ENCODE assay signal across 1 cellular context in the genomic region with DNA sequence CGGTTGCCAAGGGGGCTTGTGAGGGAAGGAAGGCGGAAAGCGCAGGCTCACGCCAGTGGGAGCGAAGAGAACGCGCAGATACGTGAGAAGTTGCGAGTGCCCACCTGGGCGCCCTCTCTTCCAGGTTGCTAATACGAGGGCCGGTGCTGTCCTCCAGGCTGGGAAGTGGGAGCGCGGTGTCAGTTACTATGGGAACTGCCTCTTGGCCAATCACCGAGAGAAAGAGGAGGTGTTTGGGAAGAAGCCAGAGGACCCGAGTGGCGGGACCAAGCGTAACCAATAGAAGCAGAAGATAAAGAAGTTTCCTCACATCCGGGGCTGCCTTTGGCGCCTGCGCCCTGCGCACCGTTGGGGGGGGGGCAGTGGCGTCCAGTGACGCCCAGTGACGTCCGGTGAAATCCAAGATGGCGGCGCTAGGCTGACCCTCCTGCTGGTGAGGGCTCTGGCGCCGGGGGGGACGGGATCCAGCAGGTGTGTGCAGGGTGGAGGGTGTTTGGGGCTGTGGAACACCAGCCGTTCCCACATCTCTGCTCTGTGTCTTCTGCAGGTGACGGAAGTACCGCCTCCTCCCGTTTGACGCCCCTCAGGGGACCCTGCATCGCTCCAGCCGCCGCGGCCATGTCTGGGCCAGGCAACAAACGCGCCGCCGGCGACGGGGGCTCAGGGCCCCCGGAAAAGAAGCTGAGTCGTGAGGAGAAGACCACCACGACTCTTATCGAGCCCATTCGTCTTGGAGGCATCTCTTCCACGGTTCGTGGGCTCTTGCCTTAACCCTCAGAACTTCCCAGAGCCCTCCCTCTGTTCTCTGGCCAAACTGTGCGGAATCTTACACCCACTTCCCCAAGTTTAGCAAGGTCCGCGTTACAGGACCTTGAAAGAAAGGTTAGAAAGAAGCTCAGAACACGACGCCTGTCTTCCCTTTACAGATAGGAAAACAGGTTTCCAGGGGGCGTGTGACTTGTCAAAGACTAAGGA.
TF ChIP-seq lines count a peak whose summit lies in the region.

Gene CFAP119, minus strand, starts transcription at position 135 of the 975 bp plus-strand sequence. CDS start 314 bp downstream, outside the sequence.
Gene RNF40, plus strand, starts transcription at position 395 of the 975 bp plus-strand sequence. Its CDS starts 224 bp downstream, at position 619.

TF ChIP-seq in HepG2, 621 proteins besides CTCF, POLR2A, EP300 and RAD21 (continued from another document and continues in another):
- TF ChIP-seq ZBTB40 (IDR thresholded peaks at IDR 0.05) (no peak), ZBTB40 (CRISPR knock-in tag; IDR thresholded peaks at IDR 0.05) (peak; percentile 62), ZNF746 (CRISPR knock-in tag; IDR thresholded peaks at IDR 0.05) (peak; percentile 75; the same call in 1 of the 2 replicates), ZNF790 (CRISPR knock-in tag; IDR thresholded peaks at IDR 0.05; ENCODE audit: borderline replicate concordance) (no peak), TSC22D2 (CRISPR knock-in tag; IDR thresholded peaks at IDR 0.05; ENCODE audit: borderline replicate concordance) (peak; percentile 92; the same call in 1 of the 2 replicates), ZNF652 (CRISPR knock-in tag; IDR thresholded peaks at IDR 0.05; ENCODE audit: borderline replicate concordance, low read depth) (no peak), MAFK (conservative IDR thresholded peaks at IDR 0.05 in 1 of 2, IDR thresholded peaks at IDR 0.05 in 1 of 2; ENCODE audit: low read length in 2 of 2) (no peak), HOXA7 (CRISPR knock-in tag; IDR thresholded peaks at IDR 0.05) (no peak), ZNF136 (CRISPR knock-in tag; IDR thresholded peaks at IDR 0.05; ENCODE audit: low read depth) (peak; percentile 51; the same call in 1 of the 2 replicates), NR2C2 (CRISPR knock-in tag; IDR thresholded peaks at IDR 0.05; ENCODE audit: borderline replicate concordance) (peak; percentile 59), ZMYM4 (CRISPR knock-in tag; IDR thresholded peaks at IDR 0.05) (peak; percentile 34; the same call in 1 of the 2 replicates), TFDP1 (CRISPR knock-in tag; IDR thresholded peaks at IDR 0.05; ENCODE audit: borderline replicate concordance) (peak; percentile 82; the same call in 1 of the 2 replicates), MAF1 (CRISPR knock-in tag; IDR thresholded peaks at IDR 0.05; ENCODE audit: borderline replicate concordance) (peak; percentile 73; the same call in 1 of the 2 replicates), SAFB2 (CRISPR knock-in tag; IDR thresholded peaks at IDR 0.05; ENCODE audit: borderline replicate concordance, low read depth) (peak; percentile 79; the same call in 1 of the 2 replicates), FOXJ3 (CRISPR knock-in tag; IDR thresholded peaks at IDR 0.05; ENCODE audit: borderline replicate concordance) (peak; percentile 49; the same call in 1 of the 2 replicates), ZUFSP (CRISPR knock-in tag; IDR thresholded peaks at IDR 0.05; ENCODE audit: borderline replicate concordance) (no peak), POLR2AphosphoS5 (IDR thresholded peaks at IDR 0.05; ENCODE audit: low read depth, low read length) (peak; percentile 86), TBP (CRISPR knock-in tag; IDR thresholded peaks at IDR 0.05) (0 out of 2 replicates have a peak, but pooled peaks have one; percentile 87), MAFG (CRISPR knock-in tag; IDR thresholded peaks at IDR 0.05) (no peak), ZNF281 (CRISPR knock-in tag; IDR thresholded peaks at IDR 0.05; ENCODE audit: borderline replicate concordance) (peak; percentile 86; the same call in 1 of the 2 replicates), PRDM4 (CRISPR knock-in tag; IDR thresholded peaks at IDR 0.05; ENCODE audit: borderline replicate concordance) (no peak), TCF12 (IDR thresholded peaks at IDR 0.05) (no peak), TCF12 (CRISPR knock-in tag; IDR thresholded peaks at IDR 0.05) (no peak), ZNF30 (CRISPR knock-in tag; IDR thresholded peaks at IDR 0.05) (peak; percentile 52; the same call in 1 of the 2 replicates), CENPX (CRISPR knock-in tag; IDR thresholded peaks at IDR 0.05) (no peak)
- TF ChIP-seq, protein P1, sequence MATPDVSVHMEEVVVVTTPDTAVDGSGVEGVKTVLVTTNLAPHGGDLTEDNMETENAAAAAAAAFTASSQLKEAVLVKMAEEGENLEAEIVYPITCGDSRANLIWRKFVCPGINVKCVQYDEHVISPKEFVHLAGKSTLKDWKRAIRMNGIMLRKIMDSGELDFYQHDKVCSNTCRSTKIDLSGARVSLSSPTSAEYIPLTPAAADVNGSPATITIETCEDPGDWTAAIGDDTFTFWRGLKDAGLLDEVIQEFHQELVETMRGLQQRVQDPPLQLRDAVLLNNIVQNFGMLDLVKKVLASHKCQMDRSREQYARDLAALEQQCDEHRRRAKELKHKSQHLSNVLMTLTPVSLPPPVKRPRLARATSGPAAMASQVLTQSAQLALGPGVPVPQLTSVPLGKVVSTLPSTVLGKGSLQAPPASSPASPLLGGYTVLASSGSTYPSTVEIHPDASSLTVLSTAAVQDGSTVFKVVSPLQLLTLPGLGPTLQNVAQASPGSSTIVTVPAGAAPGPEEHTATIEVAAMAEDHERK (CRISPR knock-in tag; IDR thresholded peaks at IDR 0.05; ENCODE audit: low read depth), result peak; percentile 64
- TF ChIP-seq, protein P2, sequence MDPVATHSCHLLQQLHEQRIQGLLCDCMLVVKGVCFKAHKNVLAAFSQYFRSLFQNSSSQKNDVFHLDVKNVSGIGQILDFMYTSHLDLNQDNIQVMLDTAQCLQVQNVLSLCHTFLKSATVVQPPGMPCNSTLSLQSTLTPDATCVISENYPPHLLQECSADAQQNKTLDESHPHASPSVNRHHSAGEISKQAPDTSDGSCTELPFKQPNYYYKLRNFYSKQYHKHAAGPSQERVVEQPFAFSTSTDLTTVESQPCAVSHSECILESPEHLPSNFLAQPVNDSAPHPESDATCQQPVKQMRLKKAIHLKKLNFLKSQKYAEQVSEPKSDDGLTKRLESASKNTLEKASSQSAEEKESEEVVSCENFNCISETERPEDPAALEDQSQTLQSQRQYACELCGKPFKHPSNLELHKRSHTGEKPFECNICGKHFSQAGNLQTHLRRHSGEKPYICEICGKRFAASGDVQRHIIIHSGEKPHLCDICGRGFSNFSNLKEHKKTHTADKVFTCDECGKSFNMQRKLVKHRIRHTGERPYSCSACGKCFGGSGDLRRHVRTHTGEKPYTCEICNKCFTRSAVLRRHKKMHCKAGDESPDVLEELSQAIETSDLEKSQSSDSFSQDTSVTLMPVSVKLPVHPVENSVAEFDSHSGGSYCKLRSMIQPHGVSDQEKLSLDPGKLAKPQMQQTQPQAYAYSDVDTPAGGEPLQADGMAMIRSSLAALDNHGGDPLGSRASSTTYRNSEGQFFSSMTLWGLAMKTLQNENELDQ (CRISPR knock-in tag; IDR thresholded peaks at IDR 0.05; ENCODE audit: borderline replicate concordance), result 0 out of 2 replicates have a peak, but pooled peaks have one; percentile 65
